Comparison of ENCODE assay signal across 28 cellular contexts in the genomic region with DNA sequence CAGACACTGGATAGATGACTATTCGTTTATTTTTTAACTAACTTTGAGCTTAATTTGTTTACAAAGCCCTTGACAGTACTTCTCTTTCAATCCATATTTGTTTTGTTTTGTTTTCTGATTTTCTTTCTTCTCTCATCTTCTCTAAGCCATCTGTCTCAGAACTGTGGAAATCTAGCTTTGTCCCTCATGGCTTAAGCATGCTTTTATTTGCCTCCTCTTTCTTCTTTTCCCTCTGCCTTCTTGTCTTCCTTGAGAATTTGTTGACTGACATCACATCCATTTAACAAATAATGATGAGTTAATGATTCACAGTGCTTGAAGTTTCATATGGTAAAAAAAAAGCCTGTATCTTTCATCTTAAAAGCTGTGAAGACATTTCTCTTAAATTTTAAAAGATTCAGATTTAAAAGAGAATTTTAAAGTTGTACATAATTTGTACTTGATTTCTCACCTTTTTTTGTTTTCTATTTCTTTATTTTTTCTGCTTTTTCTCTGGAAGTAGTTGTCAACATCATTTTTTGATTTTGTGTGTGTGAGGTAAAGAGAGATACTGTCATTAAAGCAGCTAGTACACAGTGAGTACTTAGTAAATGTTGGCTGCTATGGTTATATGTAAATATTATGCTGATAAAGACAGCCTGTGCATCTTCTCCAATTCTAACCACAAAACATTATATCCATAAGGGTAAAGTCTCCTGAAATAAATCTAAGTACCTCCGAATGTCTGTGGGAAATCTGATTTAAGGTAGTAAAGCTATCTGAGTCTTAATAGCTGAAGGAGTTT. TPM values are rescaled to one million over a fixed set of nuclear protein-coding genes. Genes with fewer than 3 reads are reported as not detected.
"Had no signal": no experiment of that assay in that cellular context is flagged by ENCODE, and none has a peak within 500 bp of the region (broad histone marks: within the 10 kb centered on the region; RNA-seq: fewer than 3 reads in every experiment).

No MANE protein-coding gene starts in this region.

- H3K4me3 ChIP-seq: cardiac muscle cell, K562 had no signal

- H3K27me3 ChIP-seq: brain microvascular endothelial cell, cardiac muscle cell had no signal

- H3K4me3 Mint-ChIP-seq: activated CD4-positive, alpha-beta memory T cell treated with anti-CD3 and anti-CD28 coated beads, Interleukin-2, amount 10 ng/mL, durations not matched to agents 7 days and 5 days; activated CD4-positive, alpha-beta T cell treated with anti-CD3 and anti-CD28 coated beads, Interleukin-2, amount 10 ng/mL, durations not matched to agents 7 days and 5 days; activated naive CD4-positive, alpha-beta T cell treated with anti-CD3 and anti-CD28 coated beads for 36 hours; activated naive CD8-positive, alpha-beta T cell; activated T-helper 17 cell treated with anti-CD3 and anti-CD28 coated beads, Interleukin-2, amount 50 U/mL, for 72 hours; T-helper 17 cell had no signal

- H3K27ac Mint-ChIP-seq: activated CD4-positive, alpha-beta memory T cell treated with anti-CD3 and anti-CD28 coated beads, Interleukin-2, amount 10 ng/mL, durations not matched to agents 7 days and 5 days; activated CD4-positive, alpha-beta T cell treated with anti-CD3 and anti-CD28 coated beads, Interleukin-2, amount 10 ng/mL, durations not matched to agents 7 days and 5 days; activated naive CD4-positive, alpha-beta T cell treated with anti-CD3 and anti-CD28 coated beads for 36 hours; activated naive CD8-positive, alpha-beta T cell; activated T-helper 17 cell treated with anti-CD3 and anti-CD28 coated beads, Interleukin-2, amount 50 U/mL, for 72 hours; T-helper 17 cell had no signal

- DNase-seq: activated CD4-positive, alpha-beta memory T cell treated with anti-CD3 and anti-CD28 coated beads, Interleukin-2, amount 10 ng/mL, durations not matched to agents 7 days and 5 days; activated CD4-positive, alpha-beta T cell treated with anti-CD3 and anti-CD28 coated beads, Interleukin-2, amount 10 ng/mL, durations not matched to agents 7 days and 5 days; activated CD4-positive, CD25-positive, alpha-beta regulatory T cell; activated gamma-delta T cell; activated naive CD4-positive, alpha-beta T cell treated with anti-CD3 and anti-CD28 coated beads for 36 hours; activated T-cell treated with anti-CD3 and anti-CD28 coated beads for 4 hours; activated T-cell treated with anti-CD3 and anti-CD28 coated beads, Interleukin-2, amount 50 U/mL, for 48 hours; amygdala; brain microvascular endothelial cell; cerebellar nuclear complex; Karpas-422; MM.1S; NCI-H1105; NCI-H1436; NCI-H1694 treated with DMSO at 0.1 percent for 48 hours; NCI-H2081; NCI-H2171 treated with DMSO at 0.1 percent for 48 hours; NCI-H345; NCI-H510A; NCI-H774; PC-3; SIG-M5; T-helper 17 cell; T-helper 9 cell had no signal

- ATAC-seq: activated T-helper 17 cell treated with anti-CD3 and anti-CD28 coated beads, Interleukin-2, amount 50 U/mL, for 72 hours; K562; PC-3; T-helper 17 cell had no signal

- H3K36me3 ChIP-seq: brain microvascular endothelial cell, cardiac muscle cell had no signal

- H3K27me3 Mint-ChIP-seq: activated CD4-positive, alpha-beta memory T cell treated with anti-CD3 and anti-CD28 coated beads, Interleukin-2, amount 10 ng/mL, durations not matched to agents 7 days and 5 days; activated CD4-positive, alpha-beta T cell treated with anti-CD3 and anti-CD28 coated beads, Interleukin-2, amount 10 ng/mL, durations not matched to agents 7 days and 5 days; T-helper 17 cell had no signal

- H3K4me1 Mint-ChIP-seq: activated CD4-positive, alpha-beta memory T cell treated with anti-CD3 and anti-CD28 coated beads, Interleukin-2, amount 10 ng/mL, durations not matched to agents 7 days and 5 days; activated CD4-positive, alpha-beta T cell treated with anti-CD3 and anti-CD28 coated beads, Interleukin-2, amount 10 ng/mL, durations not matched to agents 7 days and 5 days; activated T-helper 17 cell treated with anti-CD3 and anti-CD28 coated beads, Interleukin-2, amount 50 U/mL, for 72 hours; T-helper 17 cell had no signal

- H3K36me3 Mint-ChIP-seq: activated naive CD8-positive, alpha-beta T cell had no signal

- H3K27ac ChIP-seq: brain microvascular endothelial cell, cardiac muscle cell had no signal

RNA-seq across cellular contexts. Expression of a gene that starts 13.9 kb away (rescaled TPM):
- total RNA-seq: activated CD4-positive, alpha-beta memory T cell treated with anti-CD3 and anti-CD28 coated beads, Interleukin-2, amount 10 ng/mL, durations not matched to agents 7 days and 5 days; activated CD4-positive, alpha-beta T cell treated with anti-CD3 and anti-CD28 coated beads, Interleukin-2, amount 10 ng/mL, durations not matched to agents 7 days and 5 days; activated naive CD4-positive, alpha-beta T cell treated with anti-CD3 and anti-CD28 coated beads for 36 hours; activated T-helper 17 cell treated with anti-CD3 and anti-CD28 coated beads, Interleukin-2, amount 50 U/mL, for 72 hours; K562; T-helper 17 cell had no signal
- polyA plus RNA-seq: K562 had no signal
